27 cellular contexts compared by ENCODE assay signal in the genomic region with DNA sequence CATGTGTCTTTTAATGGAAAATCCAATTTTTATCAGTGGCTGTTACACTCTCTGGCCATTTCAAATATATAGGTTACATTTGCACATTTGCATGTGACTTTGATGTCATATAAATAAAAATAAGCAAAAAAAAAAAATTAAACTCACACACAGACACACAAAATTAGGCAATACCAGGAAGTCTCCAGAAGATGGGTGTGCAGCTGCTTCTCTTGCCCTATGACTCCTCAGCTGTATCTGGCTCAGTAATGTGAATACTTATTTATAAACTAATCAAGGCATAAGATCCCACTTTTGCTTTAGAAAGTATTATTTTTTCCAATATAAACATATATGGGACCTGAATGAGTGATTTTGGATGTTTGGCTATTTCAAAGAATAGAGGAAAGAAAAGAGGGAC.
"Had no signal": no experiment of that assay in that cellular context is flagged by ENCODE, and none has a peak within 500 bp of the region (broad histone marks: within the 10 kb centered on the region; RNA-seq: fewer than 3 reads in every experiment).

No MANE protein-coding gene starts in this region.

- H3K27me3 Mint-ChIP-seq: activated T-cell treated with anti-CD3 and anti-CD28 coated beads, Interleukin-2, amount 50 U/mL, for 24 hours; central memory CD8-positive, alpha-beta T cell had no signal

- H3K36me3 ChIP-seq: left lung, ovary, prostate gland, spleen, thoracic aorta, upper lobe of left lung had no signal

- H3K79me2 ChIP-seq: hepatocyte had no signal

- H3K27ac Mint-ChIP-seq: activated B cell treated with CpG ODN at 0.5 μM for 24 hours; activated CD4-positive, alpha-beta T cell treated with anti-CD3 and anti-CD28 coated beads for 36 hours; activated naive CD8-positive, alpha-beta T cell; activated T-cell treated with anti-CD3 and anti-CD28 coated beads, Interleukin-2, amount 50 U/mL, for 24 hours; activated T-helper 17 cell treated with anti-CD3 and anti-CD28 coated beads, Interleukin-2, amount 50 U/mL, for 72 hours; endodermal cell; immature natural killer cell; naive thymus-derived CD4-positive, alpha-beta T cell had no signal

- H3K27ac ChIP-seq: epithelial cell of prostate, hepatocyte, left lung, ovary, prostate gland, spleen, thoracic aorta, upper lobe of left lung had no signal

- H3K4me3 Mint-ChIP-seq: activated B cell treated with CpG ODN at 0.5 μM for 24 hours; activated CD4-positive, alpha-beta T cell treated with anti-CD3 and anti-CD28 coated beads for 36 hours; activated naive CD8-positive, alpha-beta T cell; activated T-cell treated with anti-CD3 and anti-CD28 coated beads, Interleukin-2, amount 50 U/mL, for 24 hours; activated T-helper 17 cell treated with anti-CD3 and anti-CD28 coated beads, Interleukin-2, amount 50 U/mL, for 72 hours; central memory CD8-positive, alpha-beta T cell; endodermal cell; immature natural killer cell; naive thymus-derived CD4-positive, alpha-beta T cell had no signal

- DNase-seq: activated B cell treated with CpG ODN at 0.5 μM for 24 hours; activated CD4-positive, alpha-beta T cell treated with anti-CD3 and anti-CD28 coated beads for 36 hours; activated CD4-positive, alpha-beta T cell treated with anti-CD3 and anti-CD28 coated beads, Interleukin-2, amount 50 U/mL, for 4 hours; activated CD8-positive, alpha-beta memory T cell treated with anti-CD3 and anti-CD28 coated beads for 24 hours; activated CD8-positive, alpha-beta memory T cell treated with anti-CD3 and anti-CD28 coated beads, Interleukin-2, amount 50 U/mL, for 4 hours; activated T-cell treated with anti-CD3 and anti-CD28 coated beads, Interleukin-2, amount 50 U/mL, for 24 hours; cortex of kidney; endodermal cell; glutamatergic neuron; immature natural killer cell; kidney glomerular epithelial cell; left lung; naive thymus-derived CD4-positive, alpha-beta T cell; ovary; spleen; stimulated activated CD4-positive, alpha-beta T cell treated with anti-CD3 and anti-CD28 coated beads, Interleukin-4, amount 100 ng/mL, for 1 hour; stimulated activated naive CD4-positive, alpha-beta T cell treated with Interleukin-2 at 50 U/mL for 16 hours; T-helper 9 cell; upper lobe of left lung had no signal

- H3K9me3 Mint-ChIP-seq: activated B cell treated with CpG ODN at 0.5 μM for 24 hours; activated T-helper 17 cell treated with anti-CD3 and anti-CD28 coated beads, Interleukin-2, amount 50 U/mL, for 72 hours; endodermal cell had no signal

- H3K4me2 ChIP-seq: hepatocyte had no signal

- H3K27me3 ChIP-seq: hepatocyte, left lung, ovary, spleen, upper lobe of left lung had no signal

- H2AFZ ChIP-seq: hepatocyte had no signal

- H3K4me3 ChIP-seq: hepatocyte, left lung, lung, ovary, prostate gland, spleen, thoracic aorta, upper lobe of left lung had no signal

- H3K4me1 Mint-ChIP-seq: activated B cell treated with CpG ODN at 0.5 μM for 24 hours; activated CD4-positive, alpha-beta T cell treated with anti-CD3 and anti-CD28 coated beads for 36 hours; activated T-helper 17 cell treated with anti-CD3 and anti-CD28 coated beads, Interleukin-2, amount 50 U/mL, for 72 hours; central memory CD8-positive, alpha-beta T cell; endodermal cell; immature natural killer cell; naive thymus-derived CD4-positive, alpha-beta T cell had no signal

- ATAC-seq: activated CD4-positive, alpha-beta T cell treated with anti-CD3 and anti-CD28 coated beads for 36 hours; activated T-helper 17 cell treated with anti-CD3 and anti-CD28 coated beads, Interleukin-2, amount 50 U/mL, for 72 hours; left lung; naive thymus-derived CD4-positive, alpha-beta T cell had no signal

- H3K36me3 Mint-ChIP-seq: activated naive CD8-positive, alpha-beta T cell; immature natural killer cell; naive thymus-derived CD4-positive, alpha-beta T cell had no signal

- H3K9me3 ChIP-seq: left lung, ovary, prostate gland, spleen, thoracic aorta, upper lobe of left lung had no signal

- H3K4me1 ChIP-seq: left lung, prostate gland, spleen, upper lobe of left lung had no signal
